Comparison of ENCODE assay signal across 20 cellular contexts in genomic region chr2:215695876-215696275, GRCh38.
A peak's percentile ranks its signal among the peaks of the same experiment; 100 is the strongest.
DNase-seq lines count a peak whose midpoint lies in the region; ATAC-seq, FAIRE-seq and TF ChIP-seq lines count a peak whose summit lies in the region.
"Had no signal": no experiment of that assay in that cellular context is flagged by ENCODE, and none has a peak within 500 bp of the region (broad histone marks: within the 10 kb centered on the region; RNA-seq: fewer than 3 reads in every experiment).

No MANE protein-coding gene starts in this region.

- H3K4me3 ChIP-seq in mammary epithelial cell (replicated peaks in 1 of 3; ENCODE audit: insufficient read depth in 1 of 3, low read depth in 2 of 3, low read length in 3 of 3) (no peak overlapping the region), breast epithelium (no peak overlapping the region), choroid plexus epithelial cell (ENCODE audit: low read depth, low read length) (no peak overlapping the region), pancreas (no peak overlapping the region), left lung (no peak overlapping the region)
- H3K4me3 ChIP-seq: BLaER1 treated with 17β-estradiol and CSF1 and Interleukin-3, amounts not matched to agents 10 nM and 100 nM had no signal

- peaks cover 0 to 3% (median 0%) of the 10 kb centered on the region in 7 donors for H3K9me3 Mint-ChIP-seq in CD14-positive monocyte

- no peak overlapping the region for H3K4me2 ChIP-seq in mammary epithelial cell (ENCODE audit: insufficient read depth, low read depth, low read length)

- H3K4me3 Mint-ChIP-seq in CD14-positive monocyte: no peak overlapping the region
- H3K4me3 Mint-ChIP-seq: IgD-negative memory B cell had no signal

- H4K20me1 ChIP-seq in mammary epithelial cell (ENCODE audit: insufficient read depth, low read length): no peaks in the 10 kb centered on the region
- H4K20me1 ChIP-seq: BLaER1 treated with 17β-estradiol and CSF1 and Interleukin-3, amounts not matched to agents 10 nM and 100 nM had no signal

- H3K4me1 ChIP-seq in mammary epithelial cell (ENCODE audit: insufficient read depth, low read length) (peaks cover 48% of the 10 kb centered on the region), breast epithelium (no peaks in the 10 kb centered on the region), pancreas (no peaks in the 10 kb centered on the region), left lung (peaks cover 12 to 35% of the 10 kb centered on the region in 2 donors)

- intact Hi-C loops in mammary epithelial cell (cut with micrococcal nuclease) (loop anchor here (5.0 kb wide), 1 partner anchor 259 kb away; the partner anchor contains the start of gene FN1), breast epithelium (cut with DNase I; ENCODE audit: low total_unique reads) (no loop called here), pancreas (cut with DNase I) (no loop called here), left lung (cut with DNase I) (no loop called here), CD14-positive monocyte (cut with micrococcal nuclease) (no loop called here)

- H3K27me3 ChIP-seq in mammary epithelial cell (ENCODE audit: insufficient read depth, low read length): no peaks in the 10 kb centered on the region
- no peaks in the 10 kb centered on the region for H3K27me3 ChIP-seq in breast epithelium
- H3K27me3 ChIP-seq in pancreas: no peaks in the 10 kb centered on the region
- no peaks in the 10 kb centered on the region for H3K27me3 ChIP-seq in left lung
- H3K27me3 ChIP-seq: BLaER1 treated with 17β-estradiol and CSF1 and Interleukin-3, amounts not matched to agents 10 nM and 100 nM had no signal

- DNase-seq in mammary epithelial cell (no peak), breast epithelium (ENCODE audit: low spot score in 2 of 2) (no peak), choroid plexus epithelial cell (ENCODE audit: low read depth) (peak; percentile 64), myocyte (ENCODE audit: low read depth) (peak; percentile 46), pancreas (no peak), A172 (ENCODE audit: low spot score) (no peak), left lung (no peak), CD14-positive monocyte (ENCODE audit: low spot score) (no peak)
- DNase-seq: H7, Kasumi-1, NCI-H1105 treated with DMSO at 0.1 percent for 48 hours, NCI-H1694 treated with DMSO at 0.1 percent for 48 hours, NCI-H2107, NCI-H2227 treated with DMSO at 0.1 percent for 48 hours, NCI-H524 treated with DMSO at 0.1 percent for 48 hours had no signal

- dilution Hi-C loops in mammary epithelial cell (cut with HindIII; ENCODE audit: low sequenced_read_pairs): no loop called here

- BruUV-seq in mammary epithelial cell (replicated peaks; lab: Mats Ljungman, UMichigan): no TSS peak

- H3K27me3 Mint-ChIP-seq in CD14-positive monocyte (ENCODE audit: low read depth in 3 of 3): peaks cover 4 to 19% (median 9%) of the 10 kb centered on the region in 3 donors

- H3K36me3 ChIP-seq in mammary epithelial cell (ENCODE audit: insufficient read depth, low read length) (no peaks in the 10 kb centered on the region), breast epithelium (no peaks in the 10 kb centered on the region), pancreas (no peaks in the 10 kb centered on the region), left lung (no peaks in the 10 kb centered on the region)
- H3K36me3 ChIP-seq: BLaER1 treated with 17β-estradiol and CSF1 and Interleukin-3, amounts not matched to agents 10 nM and 100 nM had no signal

- peak overlapping the region; percentile 40 for H2AFZ ChIP-seq in mammary epithelial cell (ENCODE audit: low read depth, low read length)

- in situ Hi-C loops in mammary epithelial cell (cut with MboI; ENCODE audit: low sequenced_read_pairs in 2 of 2): no loop called here

- peaks cover 63% of the 10 kb centered on the region for H3K4me1 Mint-ChIP-seq in CD14-positive monocyte

- TF ChIP-seq CTCF in mammary epithelial cell (conservative IDR thresholded peaks at IDR 0.05 in 1 of 2, IDR thresholded peaks at IDR 0.05 in 1 of 2; ENCODE audit: extremely low read depth in 1 of 2, insufficient read depth in 1 of 2, low read depth in 1 of 2, low read length in 2 of 2) (no peak), breast epithelium (IDR thresholded peaks at IDR 0.05) (no peak), choroid plexus epithelial cell (conservative IDR thresholded peaks at IDR 0.05; ENCODE audit: low read depth, low read length) (no peak), pancreas (IDR thresholded peaks at IDR 0.05) (no peak), left lung (IDR thresholded peaks at IDR 0.05) (no peak), CD14-positive monocyte (IDR thresholded peaks at IDR 0.05) (no peak)

- no peak overlapping the region for H3K27ac ChIP-seq in mammary epithelial cell (ENCODE audit: insufficient read depth, low read depth, low read length)
- no peak overlapping the region for H3K27ac ChIP-seq in breast epithelium
- no peak overlapping the region for H3K27ac ChIP-seq in pancreas
- no peak overlapping the region for H3K27ac ChIP-seq in left lung
- H3K27ac ChIP-seq: 22Rv1 had no signal

- WGBS in mammary epithelial cell (ENCODE audit: low coverage, missing lambda C conversion rate): 76% methylated on average over 5 of the region's 5 CpGs
- 58 to 70% methylated on average over 5 of the region's 5 CpGs for WGBS in pancreas, 2 donors

- no peak for TF ChIP-seq POLR2A in breast epithelium (IDR thresholded peaks at IDR 0.05)

- CTCF ChIA-PET in mammary epithelial cell (lab: Charles Lee; ENCODE audit: low non-redundant PET): no interaction called here

- peaks cover 6% of the 10 kb centered on the region for H3K9me3 ChIP-seq in mammary epithelial cell (replicated peaks; ENCODE audit: insufficient read depth, low read length)
- H3K9me3 ChIP-seq in breast epithelium: no peaks in the 10 kb centered on the region
- H3K9me3 ChIP-seq in pancreas: no peaks in the 10 kb centered on the region
- no peaks in the 10 kb centered on the region for H3K9me3 ChIP-seq in left lung

- H3K36me3 Mint-ChIP-seq in CD14-positive monocyte: peaks cover 2 to 3% of the 10 kb centered on the region in 2 donors

- no peak overlapping the region for H3K9ac ChIP-seq in mammary epithelial cell (ENCODE audit: insufficient read depth, low read length)
- H3K9ac ChIP-seq: BLaER1 treated with 17β-estradiol and CSF1 and Interleukin-3, amounts not matched to agents 10 nM and 100 nM had no signal

- ATAC-seq in pancreas (no peak), left lung (no peak)
- ATAC-seq: Panc1, Right ventricle myocardium inferior had no signal

- no peaks in the 10 kb centered on the region for H3K79me2 ChIP-seq in mammary epithelial cell (ENCODE audit: insufficient read depth, low read length)

- no peak for FAIRE-seq in pancreas (lab: Jason Lieb, UNC)

- H3K27ac Mint-ChIP-seq in CD14-positive monocyte: peak overlapping the region in 2 of 7 donors; percentile 20 to 79
- H3K27ac Mint-ChIP-seq: IgD-negative memory B cell had no signal

Comparison
In these comparisons a context has a peak if more than half of its experiments do, and no peak if none do; other contexts are left out.
1. DNase-seq: peak in choroid plexus epithelial cell (single experiment) and myocyte (single experiment); none in mammary epithelial cell (single experiment), breast epithelium (0 of 2), pancreas (0 of 6), A172 (single experiment), left lung (0 of 2) and CD14-positive monocyte (single experiment).